9 cellular contexts compared by ENCODE assay signal in genomic region chr1:234533034-234533571, GRCh38. TPM values are rescaled to one million over a fixed set of nuclear protein-coding genes. Genes with fewer than 3 reads are reported as not detected.
DNase-seq lines count a peak whose midpoint lies in the region; ATAC-seq, FAIRE-seq and TF ChIP-seq lines count a peak whose summit lies in the region.
"Had no signal": no experiment of that assay in that cellular context is flagged by ENCODE, and none has a peak within 500 bp of the region (broad histone marks: within the 10 kb centered on the region; RNA-seq: fewer than 3 reads in every experiment).

No MANE protein-coding gene starts in this region.

- peak; percentile 40 for ATAC-seq in left lung
- no peak for ATAC-seq in GM19324 (IDR thresholded peaks at IDR 0.05; ENCODE audit: low FRiP score, unreplicated experiment)

- intact Hi-C loops in left lung (cut with DNase I) = loop anchor here in 1 of 2 donors (5.0 to 10.0 kb wide), 2 partner anchors 62 to 189 kb away; no protein-coding TSS in a partner anchor

- peak; percentile 91 for DNase-seq in HPDE6-E6E7 (ENCODE audit: extremely low spot score)
- peak; percentile 100 for DNase-seq in bronchial epithelial cell (ENCODE audit: low read depth)
- no peak for DNase-seq in left lung
- DNase-seq in substantia nigra (lab: John Stamatoyannopoulos, UW) = peak in 29 of 49 donors; percentile 18 to 77 (median 44)
- no peak for DNase-seq in GM10266 (ENCODE audit: extremely low spot score)
- no peak for DNase-seq in NCI-H345 (lab: John Stamatoyannopoulos, UW)
- DNase-seq in NAMALWA (ENCODE audit: low spot score) = no peak
- DNase-seq: activated CD8-positive, alpha-beta memory T cell treated with anti-CD3 and anti-CD28 coated beads, Interleukin-2, amount 50 U/mL, for 48 hours had no signal

- peaks cover 67 to 82% of the 10 kb centered on the region in 2 donors for H3K4me1 ChIP-seq in left lung

- H3K27me3 ChIP-seq in bronchial epithelial cell (ENCODE audit: control insufficient read depth, insufficient read depth, low read length) (no peaks in the 10 kb centered on the region), left lung (no peaks in the 10 kb centered on the region)

- peak overlapping the region; percentile 84 to 91 for H3K27ac ChIP-seq in left lung
- peak overlapping the region; percentile 61 for H3K27ac ChIP-seq in substantia nigra (ENCODE audit: low read depth, low read length, poor library complexity, severe bottlenecking)

- H3K9me3 ChIP-seq in left lung = no peaks in the 10 kb centered on the region

- H3K36me3 ChIP-seq in bronchial epithelial cell (ENCODE audit: control insufficient read depth, insufficient read depth, low read length) (no peaks in the 10 kb centered on the region), left lung (no peaks in the 10 kb centered on the region)

- no peak overlapping the region for H3K4me3 ChIP-seq in bronchial epithelial cell (ENCODE audit: low read depth, low read length)
- no peak overlapping the region for H3K4me3 ChIP-seq in left lung

- peak; percentile 99 for FAIRE-seq in bronchial epithelial cell (lab: Jason Lieb, UNC)

- TF ChIP-seq CTCF in bronchial epithelial cell (IDR thresholded peaks at IDR 0.05; ENCODE audit: insufficient read depth, low read length, severe bottlenecking) (no peak), left lung (IDR thresholded peaks at IDR 0.05) (no peak), GM10266 (IDR thresholded peaks at IDR 0.05; ENCODE audit: control insufficient read depth, insufficient read depth, low read depth, missing control alignments) (no peak)

RNA-seq across cellular contexts. Expression of gene TARBP1, which starts 54.1 kb away (rescaled TPM):
- total RNA-seq in bronchial epithelial cell (9.1 and 15.0 TPM in 2 replicates), left lung (10 to 100 TPM; 20.9 to 23.8 TPM)

Comparison
In these comparisons a context has a peak if more than half of its experiments do, and no peak if none do; other contexts are left out.
1. DNase-seq: peak in HPDE6-E6E7 (single experiment), bronchial epithelial cell (single experiment) and substantia nigra (29 of 49); none in left lung (0 of 2), GM10266 (single experiment), NCI-H345 (single experiment) and NAMALWA (single experiment).